8 cellular contexts compared by ENCODE assay signal in the genomic region with DNA sequence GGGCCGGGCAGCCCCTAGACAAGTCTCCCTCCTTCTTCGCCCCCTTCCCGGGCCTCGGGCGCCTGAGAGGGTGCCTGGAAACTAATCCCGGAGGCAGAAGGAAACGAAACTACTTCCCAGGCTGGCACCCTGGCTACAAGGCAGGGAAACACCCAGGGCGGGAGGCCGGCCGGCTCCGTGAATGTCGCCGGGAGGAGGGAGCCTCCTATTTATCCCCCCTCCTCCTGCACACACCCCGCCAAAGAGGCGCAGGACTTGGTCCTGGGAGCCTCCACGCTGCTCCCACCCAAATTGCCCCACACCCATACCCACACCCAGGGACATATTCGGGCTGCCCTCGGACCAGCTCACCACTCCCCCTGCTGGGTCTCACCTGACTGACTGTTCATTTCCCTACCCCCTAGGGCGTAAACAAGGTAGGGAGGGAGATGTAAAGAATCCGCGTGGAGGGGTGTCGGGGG. TPM values are rescaled to one million over a fixed set of nuclear protein-coding genes. Genes with fewer than 3 reads are reported as not detected.
DNase-seq lines count a peak whose midpoint lies in the region; ATAC-seq and TF ChIP-seq lines count a peak whose summit lies in the region.

A gene with protein sequence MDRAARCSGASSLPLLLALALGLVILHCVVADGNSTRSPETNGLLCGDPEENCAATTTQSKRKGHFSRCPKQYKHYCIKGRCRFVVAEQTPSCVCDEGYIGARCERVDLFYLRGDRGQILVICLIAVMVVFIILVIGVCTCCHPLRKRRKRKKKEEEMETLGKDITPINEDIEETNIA (minus strand): TSS at position 183 of the 461 bp plus-strand sequence. CDS start 198 bp downstream, outside the sequence.

- peak within 1 kb of the TSS; percentile 52 to 78 (median 70) for H3K4me3 ChIP-seq in breast epithelium
- peak within 1 kb of the TSS; percentile 86 for H3K4me3 ChIP-seq in thoracic aorta

- H3K9me3 ChIP-seq in breast epithelium (no peaks in the 10 kb centered on the region), thoracic aorta (no peaks in the 10 kb centered on the region)

- peak; percentile 45 for DNase-seq in activated CD8-positive, alpha-beta memory T cell treated with anti-CD3 and anti-CD28 coated beads, Interleukin-2, amount 50 U/mL, for 48 hours
- no peak for DNase-seq in activated CD8-positive, alpha-beta memory T cell treated with anti-CD3 and anti-CD28 coated beads for 24 hours
- DNase-seq in NCI-H226, result peak; percentile 3
- peak; percentile 49 to 61 for DNase-seq in breast epithelium (ENCODE audit: low spot score in 2 of 2)
- DNase-seq in kidney glomerular epithelial cell (lab: John Stamatoyannopoulos, UW), result peak; percentile 65
- peak; percentile 2 for DNase-seq in thoracic aorta (ENCODE audit: low spot score)
- DNase-seq in activated effector memory CD4-positive, alpha-beta T cell treated with Interleukin-2 at 50 U/mL for 16 hours, result no peak

- peaks cover 0 to 4% of the 10 kb centered on the region in 2 donors for H3K27me3 ChIP-seq in breast epithelium
- no peaks in the 10 kb centered on the region for H3K27me3 ChIP-seq in thoracic aorta (replicated peaks; ENCODE audit: insufficient read depth)

- TF ChIP-seq POLR2A in breast epithelium (IDR thresholded peaks at IDR 0.05), result no peak

- ATAC-seq in thoracic aorta (ENCODE audit: insufficient number of reproducible peaks, low FRiP score, low read depth) (peak; percentile 57), GM21825 (IDR thresholded peaks at IDR 0.05; ENCODE audit: unreplicated experiment) (no peak)

- H3K27ac ChIP-seq in breast epithelium (peak within 1 kb of the TSS; percentile 90 to 91), thoracic aorta (peak within 1 kb of the TSS; percentile 93 to 94)

- H3K4me1 ChIP-seq in breast epithelium (no peaks in the 10 kb centered on the region), thoracic aorta (ENCODE audit: control insufficient read depth in 1 of 2, low read depth in 2 of 2) (peaks cover 8 to 20% of the 10 kb centered on the region in 2 donors)

- H3K36me3 ChIP-seq in breast epithelium, result no peaks in the 10 kb centered on the region
- no peaks in the 10 kb centered on the region for H3K36me3 ChIP-seq in thoracic aorta

- intact Hi-C loops in breast epithelium (cut with DNase I; ENCODE audit: low total_unique reads), result no loop called here

- TF ChIP-seq CTCF in breast epithelium (IDR thresholded peaks at IDR 0.05) (peak; percentile 35 to 44 (median 36)), thoracic aorta (IDR thresholded peaks at IDR 0.05) (peak; percentile 35)

RNA-seq across cellular contexts. Expression of the gene that starts here (rescaled TPM):
- total RNA-seq in breast epithelium (1 to 10 TPM; 2.3 to 6.1 (median 5.0) TPM), thoracic aorta (10 to 100 TPM in 1 of 2 donors, 1 to 10 TPM in 1; 7.8 to 10.4 TPM)

Comparison
In these comparisons a context has a peak if more than half of its experiments do, and no peak if none do; other contexts are left out.
1. DNase-seq: peak in activated CD8-positive, alpha-beta memory T cell treated with anti-CD3 and anti-CD28 coated beads, Interleukin-2, amount 50 U/mL, for 48 hours (single experiment), NCI-H226 (single experiment), breast epithelium (2 of 2), kidney glomerular epithelial cell (single experiment) and thoracic aorta (single experiment); none in activated CD8-positive, alpha-beta memory T cell treated with anti-CD3 and anti-CD28 coated beads for 24 hours (single experiment) and activated effector memory CD4-positive, alpha-beta T cell treated with Interleukin-2 at 50 U/mL for 16 hours (single experiment).